9 cellular contexts compared by ENCODE assay signal in genomic region chr2:102449370-102449974, GRCh38. TPM values are rescaled to one million over a fixed set of nuclear protein-coding genes. Genes with fewer than 3 reads are reported as not detected.
DNase-seq lines count a peak whose midpoint lies in the region; ATAC-seq and TF ChIP-seq lines count a peak whose summit lies in the region.
"Had no signal": no experiment of that assay in that cellular context is flagged by ENCODE, and none has a peak within 500 bp of the region (broad histone marks: within the 10 kb centered on the region; RNA-seq: fewer than 3 reads in every experiment).

No MANE protein-coding gene starts in this region.

- DNase-seq in GM03348 (ENCODE audit: low spot score) (peak; percentile 66), M059J (ENCODE audit: low read depth) (peak; percentile 18), choroid plexus epithelial cell (ENCODE audit: low read depth) (peak; percentile 77), mesendoderm (peak; percentile 39)
- peak; percentile 47 for DNase-seq in activated CD4-positive, alpha-beta T cell treated with anti-CD3 and anti-CD28 coated beads for 1 hour
- peak; percentile 7 to 60 (median 22) for DNase-seq in stimulated activated naive CD4-positive, alpha-beta T cell (lab: John Stamatoyannopoulos, UW)

- H2BK15ac ChIP-seq in mesendoderm (replicated peaks; ENCODE audit: low read depth) = no peak overlapping the region

- no peak overlapping the region for H2AK5ac ChIP-seq in mesendoderm (ENCODE audit: low read length)

- H2BK5ac ChIP-seq in mesendoderm (ENCODE audit: low read length) = no peak overlapping the region

- H3K27me3 ChIP-seq in mesendoderm (ENCODE audit: insufficient read depth, low read length, poor library complexity) = no peaks in the 10 kb centered on the region

- no peak overlapping the region for H4K8ac ChIP-seq in mesendoderm (ENCODE audit: low read depth, low read length)

- WGBS in mesendoderm (ENCODE audit: extremely low coverage, insufficient coverage, low lambda C conversion rate) = no CpG with 5 or more reads among the region's 1 CpG

- H3K27ac ChIP-seq in mesendoderm (ENCODE audit: low read depth, low read length) = no peak overlapping the region

- no peaks in the 10 kb centered on the region for H3K79me2 ChIP-seq in mesendoderm (ENCODE audit: control insufficient read depth, insufficient read depth, low read length)

- no peak for TF ChIP-seq POLR2A in GM18505 (IDR thresholded peaks at IDR 0.05; ENCODE audit: borderline replicate concordance, extremely low read depth, insufficient read depth, insufficient read length)

- H3K4me3 ChIP-seq in choroid plexus epithelial cell (ENCODE audit: low read depth, low read length) (no peak overlapping the region), mesendoderm (ENCODE audit: low read length) (no peak overlapping the region)

- no peak overlapping the region for H4K5ac ChIP-seq in mesendoderm (ENCODE audit: low read length)

- no peak overlapping the region for H3K4ac ChIP-seq in mesendoderm (ENCODE audit: low read depth, low read length)

- ATAC-seq in GM18505 (IDR thresholded peaks at IDR 0.05; ENCODE audit: unreplicated experiment) = no peak
- ATAC-seq in GM19463 (IDR thresholded peaks at IDR 0.05; ENCODE audit: unreplicated experiment) = no peak

- TF ChIP-seq CTCF in choroid plexus epithelial cell (conservative IDR thresholded peaks at IDR 0.05; ENCODE audit: low read depth, low read length) = peak; percentile 82

- no peak overlapping the region for H3K9ac ChIP-seq in mesendoderm (ENCODE audit: low read length)

- H3K23ac ChIP-seq in mesendoderm (ENCODE audit: low read length) = no peak overlapping the region

- H3K4me1 ChIP-seq in mesendoderm (ENCODE audit: control insufficient read depth, low read depth, low read length) = no peaks in the 10 kb centered on the region

- H3K79me1 ChIP-seq in mesendoderm (ENCODE audit: low read length) = no peaks in the 10 kb centered on the region

- no peak overlapping the region for H2BK120ac ChIP-seq in mesendoderm (ENCODE audit: low read depth, low read length)

- no peak overlapping the region for H3K18ac ChIP-seq in mesendoderm (ENCODE audit: low read length)

- no peak overlapping the region for H3K4me2 ChIP-seq in mesendoderm (ENCODE audit: low read length)

- no peaks in the 10 kb centered on the region for H3K36me3 ChIP-seq in mesendoderm (ENCODE audit: control insufficient read depth, insufficient read depth, low read length)

- no peak overlapping the region for H3K56ac ChIP-seq in mesendoderm (ENCODE audit: low read length)

RNA-seq across cellular contexts. Expression of gene SLC9A4, which starts 23.6 kb away (rescaled TPM):
- not detected in 2 replicates for total RNA-seq in M059J (2014; rRNA removed; shearing (Covaris generic))
- not detected for polyA plus RNA-seq in mesendoderm (2013, experiment 1 of 2)
- polyA plus RNA-seq in mesendoderm (2013, experiment 2 of 2) = not detected
- total RNA-seq: dermis microvascular lymphatic vessel endothelial cell had no signal

RNA-seq across cellular contexts. Expression of gene IL18RAP, which starts 26.5 kb away (rescaled TPM):
- total RNA-seq in M059J (2014; rRNA removed; shearing (Covaris generic)) = not detected in 2 replicates
- polyA plus RNA-seq in mesendoderm (2013, experiment 1 of 2) = not detected
- polyA plus RNA-seq in mesendoderm (2013, experiment 2 of 2) = not detected
- total RNA-seq: dermis microvascular lymphatic vessel endothelial cell had no signal

Comparison
In these comparisons a context has a peak if more than half of its experiments do, and no peak if none do; other contexts are left out.
1. DNase-seq: peak in every context shown above with its lines; median percentile 77 in choroid plexus epithelial cell; 66 in GM03348; 47 in activated CD4-positive, alpha-beta T cell treated with anti-CD3 and anti-CD28 coated beads for 1 hour; 39 in mesendoderm; 22 in stimulated activated naive CD4-positive, alpha-beta T cell; 18 in M059J.